17 cellular contexts compared by ENCODE assay signal in genomic region chr3:133135303-133135702, GRCh38.
DNase-seq lines count a peak whose midpoint lies in the region; ATAC-seq and TF ChIP-seq lines count a peak whose summit lies in the region.
"Had no signal": no experiment of that assay in that cellular context is flagged by ENCODE, and none has a peak within 500 bp of the region (broad histone marks: within the 10 kb centered on the region; RNA-seq: fewer than 3 reads in every experiment).

No MANE protein-coding gene starts in this region.

- H3K4me1 Mint-ChIP-seq in brain: peaks cover 36% of the 10 kb centered on the region
- H3K4me1 Mint-ChIP-seq in activated CD8-positive, alpha-beta T cell treated with anti-CD3 and anti-CD28 coated beads for 36 hours (ENCODE audit: low read depth): no peaks in the 10 kb centered on the region
- H3K4me1 Mint-ChIP-seq: B cell had no signal

- peak overlapping the region in 4 of 5 experiments; percentile 33 to 72 (median 57) for H3K27ac Mint-ChIP-seq in brain
- no peak overlapping the region for H3K27ac Mint-ChIP-seq in activated CD8-positive, alpha-beta T cell treated with anti-CD3 and anti-CD28 coated beads for 36 hours
- H3K27ac Mint-ChIP-seq: B cell; natural killer cell treated with Interleukin-12 subunit alpha and Interleukin-12 subunit beta and Interleukin-15 and Interleukin-18, amount 100 ng/mL, for 72 hours had no signal

- no peaks in the 10 kb centered on the region for H3K27me3 Mint-ChIP-seq in brain
- peaks cover 5% of the 10 kb centered on the region for H3K27me3 Mint-ChIP-seq in activated CD8-positive, alpha-beta T cell treated with anti-CD3 and anti-CD28 coated beads for 36 hours

- no peak for ATAC-seq in activated CD8-positive, alpha-beta T cell treated with anti-CD3 and anti-CD28 coated beads for 36 hours
- ATAC-seq in HG03139 (IDR thresholded peaks at IDR 0.05; ENCODE audit: unreplicated experiment): no peak
- ATAC-seq: lower lobe of right lung; natural killer cell treated with Interleukin-12 subunit alpha and Interleukin-12 subunit beta and Interleukin-15 and Interleukin-18, amount 100 ng/mL, for 72 hours had no signal

- H3K9me3 Mint-ChIP-seq in brain: peaks cover 0 to 5% (median 0%) of the 10 kb centered on the region in 5 experiments
- H3K9me3 Mint-ChIP-seq in activated CD8-positive, alpha-beta T cell treated with anti-CD3 and anti-CD28 coated beads for 36 hours: no peaks in the 10 kb centered on the region

- TF ChIP-seq CTCF in brain (conservative IDR thresholded peaks at IDR 0.05): no peak
- TF ChIP-seq CTCF in activated CD8-positive, alpha-beta T cell treated with anti-CD3 and anti-CD28 coated beads for 36 hours (IDR thresholded peaks at IDR 0.05): no peak

- intact Hi-C loops in activated CD8-positive, alpha-beta T cell treated with anti-CD3 and anti-CD28 coated beads for 36 hours (cut with micrococcal nuclease): no loop called here

- no peaks in the 10 kb centered on the region for H3K36me3 Mint-ChIP-seq in brain
- H3K36me3 Mint-ChIP-seq in activated CD8-positive, alpha-beta T cell treated with anti-CD3 and anti-CD28 coated beads for 36 hours (ENCODE audit: low read depth): no peaks in the 10 kb centered on the region
- H3K36me3 Mint-ChIP-seq: natural killer cell treated with Interleukin-12 subunit alpha and Interleukin-12 subunit beta and Interleukin-15 and Interleukin-18, amount 100 ng/mL, for 72 hours had no signal

- peak overlapping the region in 2 of 5 experiments; percentile 4 to 16 for H3K4me3 Mint-ChIP-seq in brain
- H3K4me3 Mint-ChIP-seq in activated CD8-positive, alpha-beta T cell treated with anti-CD3 and anti-CD28 coated beads for 36 hours: no peak overlapping the region
- H3K4me3 Mint-ChIP-seq: B cell; natural killer cell treated with Interleukin-12 subunit alpha and Interleukin-12 subunit beta and Interleukin-15 and Interleukin-18, amount 100 ng/mL, for 72 hours had no signal

- DNase-seq in NCI-H2107 treated with DMSO at 0.1 percent for 48 hours (lab: John Stamatoyannopoulos, UW; ENCODE audit: unreplicated experiment): peak; percentile 65
- no peak for DNase-seq in NCI-H2107 (lab: John Stamatoyannopoulos, UW)
- DNase-seq in NCI-H146 (lab: John Stamatoyannopoulos, UW): peak; percentile 92
- peak; percentile 51 for DNase-seq in NCI-H446 treated with DMSO at 0.1 percent for 48 hours (lab: John Stamatoyannopoulos, UW)
- DNase-seq in activated CD8-positive, alpha-beta T cell treated with anti-CD3 and anti-CD28 coated beads for 36 hours: no peak
- DNase-seq in activated CD8-positive, alpha-beta memory T cell treated with anti-CD3 and anti-CD28 coated beads, Interleukin-2, amount 50 U/mL, for 48 hours: no peak
- DNase-seq: activated CD4-positive, CD25-positive, alpha-beta regulatory T cell treated with anti-CD3 and anti-CD28 coated beads, Interleukin-2, amount 50 U/mL, for 72 hours; activated gamma-delta T cell; activated T-cell treated with anti-CD3 and anti-CD28 coated beads, Interleukin-2, amount 50 U/mL, for 1 hour; lower lobe of right lung; NCI-H526 treated with DMSO at 0.1 percent for 48 hours; PC-9; SHP77 treated with DMSO at 0.1 percent for 48 hours had no signal

- POLR2A ChIA-PET in activated CD8-positive, alpha-beta T cell treated with anti-CD3 and anti-CD28 coated beads for 36 hours (lab: Charles Lee): no interaction called here

- CTCF ChIA-PET in activated CD8-positive, alpha-beta T cell treated with anti-CD3 and anti-CD28 coated beads for 36 hours (lab: Charles Lee): no interaction called here

Comparison
In these comparisons a context has a peak if more than half of its experiments do, and no peak if none do; other contexts are left out.
1. DNase-seq: peak in NCI-H2107 treated with DMSO at 0.1 percent for 48 hours (single experiment), NCI-H146 (single experiment) and NCI-H446 treated with DMSO at 0.1 percent for 48 hours (single experiment); none in NCI-H2107 (single experiment), activated CD8-positive, alpha-beta T cell treated with anti-CD3 and anti-CD28 coated beads for 36 hours (single experiment) and activated CD8-positive, alpha-beta memory T cell treated with anti-CD3 and anti-CD28 coated beads, Interleukin-2, amount 50 U/mL, for 48 hours (single experiment).